1 cellular context compared by ENCODE assay signal in genomic region chr7:137656850-137657232, GRCh38.
TF ChIP-seq lines count a peak whose summit lies in the region.

No MANE protein-coding gene starts in this region.

TF ChIP-seq in SK-N-SH treated with all-trans-retinoic acid at 6 μM for 48 hours, 23 proteins besides CTCF, POLR2A, EP300 and RAD21 (continued from another document):
- no peak for TF ChIP-seq BACH2 (CRISPR knock-in tag; IDR thresholded peaks at IDR 0.05; ENCODE audit: borderline replicate concordance)
TF ChIP-seq in SK-N-SH treated with all-trans-retinoic acid at 6 μM for 48 hours: peak in this region for 0.
